ENCODE assay signal across 25 cellular contexts in the genomic region with DNA sequence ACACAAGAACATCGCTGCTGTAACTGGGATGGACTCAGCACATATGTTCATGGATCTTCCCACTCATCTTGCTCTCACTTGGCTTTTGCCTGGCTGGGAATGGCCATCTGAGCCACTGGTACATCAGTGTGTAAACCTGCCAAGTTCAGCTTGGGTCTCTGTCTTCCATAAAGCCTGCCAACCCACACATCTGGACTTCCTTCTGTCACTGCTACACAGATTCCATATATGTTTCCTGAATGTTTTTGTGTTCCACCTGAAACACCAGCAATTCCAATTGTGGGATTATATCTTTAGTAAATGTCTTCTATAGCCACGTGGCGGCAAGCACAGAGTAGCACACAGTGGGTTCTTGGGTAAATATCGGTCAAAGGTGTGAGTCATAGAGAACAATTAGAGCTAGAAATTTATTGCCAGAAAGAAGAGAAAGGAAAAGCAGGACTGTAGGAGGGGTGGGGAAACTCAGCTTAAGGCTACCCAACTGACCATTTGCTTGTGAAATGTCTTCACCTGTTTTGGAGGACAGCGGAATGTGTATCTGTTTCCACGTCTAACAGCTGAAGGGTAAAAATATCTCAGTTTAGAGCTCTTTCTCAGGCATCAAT.
"Had no signal": no experiment of that assay in that cellular context is flagged by ENCODE, and none has a peak within 500 bp of the region (broad histone marks: within the 10 kb centered on the region; RNA-seq: fewer than 3 reads in every experiment).

No MANE protein-coding gene starts in this region.

- H3K4me1 Mint-ChIP-seq: activated CD4-positive, alpha-beta T cell treated with anti-CD3 and anti-CD28 coated beads, Interleukin-2, amount 10 ng/mL, durations not matched to agents 7 days and 5 days; activated CD8-positive, alpha-beta memory T cell treated with anti-CD3 and anti-CD28 coated beads, Interleukin-2, amount 10 ng/mL, durations not matched to agents 7 days and 5 days; activated T-helper 17 cell treated with anti-CD3 and anti-CD28 coated beads, Interleukin-2, amount 50 U/mL, for 72 hours; nephron progenitor cell; stimulated activated naive CD8-positive, alpha-beta T cell treated with anti-CD3 and anti-CD28 coated beads, Interleukin-15, amount 100 ng/mL, for 72 hours had no signal

- H3K4me3 ChIP-seq: coronary artery, gastroesophageal sphincter, left ventricle myocardium inferior, pancreas, psoas muscle, skin epidermis, suprapubic skin, transverse colon, vagina had no signal

- ATAC-seq: activated CD4-positive, CD25-positive, alpha-beta regulatory T cell treated with anti-CD3 and anti-CD28 coated beads, Interleukin-2, amount 50 U/mL, for 24 hours; activated CD8-positive, alpha-beta memory T cell treated with anti-CD3 and anti-CD28 coated beads, Interleukin-2, amount 10 ng/mL, durations not matched to agents 7 days and 5 days; activated CD8-positive, alpha-beta T cell treated with anti-CD3 and anti-CD28 coated beads for 36 hours; activated naive CD4-positive, alpha-beta T cell treated with anti-CD3 and anti-CD28 coated beads, Interleukin-2, amount 50 U/mL, for 72 hours; activated T-helper 17 cell treated with anti-CD3 and anti-CD28 coated beads, Interleukin-2, amount 50 U/mL, for 72 hours; gastroesophageal sphincter; pancreas; psoas muscle; right cardiac atrium; stimulated activated naive CD8-positive, alpha-beta T cell treated with anti-CD3 and anti-CD28 coated beads, Interleukin-15, amount 100 ng/mL, for 72 hours had no signal

- H3K27ac Mint-ChIP-seq: activated CD4-positive, alpha-beta T cell treated with anti-CD3 and anti-CD28 coated beads, Interleukin-2, amount 10 ng/mL, durations not matched to agents 7 days and 5 days; activated CD8-positive, alpha-beta memory T cell treated with anti-CD3 and anti-CD28 coated beads, Interleukin-2, amount 10 ng/mL, durations not matched to agents 7 days and 5 days; activated CD8-positive, alpha-beta T cell treated with anti-CD3 and anti-CD28 coated beads for 36 hours; activated naive CD4-positive, alpha-beta T cell treated with anti-CD3 and anti-CD28 coated beads, Interleukin-2, amount 50 U/mL, for 72 hours; activated T-helper 17 cell treated with anti-CD3 and anti-CD28 coated beads, Interleukin-2, amount 50 U/mL, for 72 hours; nephron progenitor cell; stimulated activated naive CD8-positive, alpha-beta T cell treated with anti-CD3 and anti-CD28 coated beads, Interleukin-15, amount 100 ng/mL, for 72 hours had no signal

- H3K27me3 ChIP-seq: pancreas, suprapubic skin, transverse colon, vagina had no signal

- H3K9me3 Mint-ChIP-seq: activated CD4-positive, alpha-beta T cell treated with anti-CD3 and anti-CD28 coated beads, Interleukin-2, amount 10 ng/mL, durations not matched to agents 7 days and 5 days; activated CD8-positive, alpha-beta T cell treated with anti-CD3 and anti-CD28 coated beads for 36 hours; activated T-helper 17 cell treated with anti-CD3 and anti-CD28 coated beads, Interleukin-2, amount 50 U/mL, for 72 hours had no signal

- H3K9me3 ChIP-seq: gastroesophageal sphincter, left ventricle myocardium inferior, pancreas, psoas muscle, suprapubic skin, transverse colon, vagina had no signal

- H3K36me3 Mint-ChIP-seq: activated CD8-positive, alpha-beta memory T cell treated with anti-CD3 and anti-CD28 coated beads, Interleukin-2, amount 10 ng/mL, durations not matched to agents 7 days and 5 days; activated naive CD4-positive, alpha-beta T cell treated with anti-CD3 and anti-CD28 coated beads, Interleukin-2, amount 50 U/mL, for 72 hours had no signal

- H3K27ac ChIP-seq: coronary artery, epithelial cell of prostate, gastroesophageal sphincter, left ventricle myocardium inferior, pancreas, psoas muscle, skin epidermis, suprapubic skin, transverse colon, vagina, VCaP had no signal

- H3K27me3 Mint-ChIP-seq: stimulated activated naive CD8-positive, alpha-beta T cell treated with anti-CD3 and anti-CD28 coated beads, Interleukin-15, amount 100 ng/mL, for 72 hours had no signal

- H3K4me1 ChIP-seq: gastroesophageal sphincter, left ventricle myocardium inferior, pancreas, psoas muscle, suprapubic skin, transverse colon, vagina had no signal

- H3K36me3 ChIP-seq: gastroesophageal sphincter, left ventricle myocardium inferior, pancreas, suprapubic skin, transverse colon, vagina had no signal

- H3K4me3 Mint-ChIP-seq: activated CD4-positive, alpha-beta T cell treated with anti-CD3 and anti-CD28 coated beads, Interleukin-2, amount 10 ng/mL, durations not matched to agents 7 days and 5 days; activated CD8-positive, alpha-beta memory T cell treated with anti-CD3 and anti-CD28 coated beads, Interleukin-2, amount 10 ng/mL, durations not matched to agents 7 days and 5 days; activated CD8-positive, alpha-beta T cell treated with anti-CD3 and anti-CD28 coated beads for 36 hours; activated T-helper 17 cell treated with anti-CD3 and anti-CD28 coated beads, Interleukin-2, amount 50 U/mL, for 72 hours; nephron progenitor cell; stimulated activated naive CD8-positive, alpha-beta T cell treated with anti-CD3 and anti-CD28 coated beads, Interleukin-15, amount 100 ng/mL, for 72 hours had no signal

- DNase-seq: activated CD4-positive, alpha-beta T cell treated with anti-CD3 and anti-CD28 coated beads, Interleukin-2, amount 10 ng/mL, durations not matched to agents 7 days and 5 days; activated CD8-positive, alpha-beta memory T cell treated with anti-CD3 and anti-CD28 coated beads, Interleukin-2, amount 10 ng/mL, durations not matched to agents 7 days and 5 days; activated CD8-positive, alpha-beta T cell treated with anti-CD3 and anti-CD28 coated beads for 36 hours; activated T-cell treated with anti-CD3 and anti-CD28 coated beads for 4 hours; aorta; head of caudate nucleus; left ventricle myocardium inferior; midbrain; nephron progenitor cell; pancreas; psoas muscle; right cardiac atrium; stimulated activated CD4-positive, alpha-beta T cell treated with anti-CD3 and anti-CD28 coated beads, Interleukin-1b, Interleukin-23, amount 100 ng/mL, for 48 hours; stimulated activated naive CD8-positive, alpha-beta T cell treated with anti-CD3 and anti-CD28 coated beads, Interleukin-15, amount 100 ng/mL, for 72 hours; transverse colon had no signal
